9 cellular contexts compared by ENCODE assay signal in genomic region chr22:37167176-37167980, GRCh38. TPM values are rescaled to one million over a fixed set of nuclear protein-coding genes. Genes with fewer than 3 reads are reported as not detected.
A peak's percentile ranks its signal among the peaks of the same experiment; 100 is the strongest.
DNase-seq lines count a peak whose midpoint lies in the region; ATAC-seq and TF ChIP-seq lines count a peak whose summit lies in the region.
"Had no signal": no experiment of that assay in that cellular context is flagged by ENCODE, and none has a peak within 500 bp of the region (broad histone marks: within the 10 kb centered on the region; RNA-seq: fewer than 3 reads in every experiment).

No MANE protein-coding gene starts in this region.

- H3K36me3 Mint-ChIP-seq in activated naive CD4-positive, alpha-beta T cell treated with anti-CD3 and anti-CD28 coated beads, Interleukin-2, amount 50 U/mL, for 72 hours, result no peaks in the 10 kb centered on the region
- H3K36me3 Mint-ChIP-seq in natural killer cell, result no peaks in the 10 kb centered on the region

- H3K27me3 Mint-ChIP-seq in natural killer cell (ENCODE audit: low read depth in 2 of 2), result no peaks in the 10 kb centered on the region

- peaks cover 71 to 80% of the 10 kb centered on the region in 2 donors for H3K4me1 Mint-ChIP-seq in natural killer cell

- H3K9me3 Mint-ChIP-seq in activated naive CD4-positive, alpha-beta T cell treated with anti-CD3 and anti-CD28 coated beads, Interleukin-2, amount 50 U/mL, for 72 hours, result no peaks in the 10 kb centered on the region
- no peaks in the 10 kb centered on the region for H3K9me3 Mint-ChIP-seq in natural killer cell

- DNase-seq in activated naive CD4-positive, alpha-beta T cell treated with anti-CD3 and anti-CD28 coated beads, Interleukin-2, amount 50 U/mL, for 72 hours (ENCODE audit: low spot score in 2 of 2), result peak in 1 of 2 donors; percentile 46
- DNase-seq in natural killer cell, result no peak
- no peak for DNase-seq in SIG-M5 treated with dmso at 0.1 percent for 504 hours (lab: John Stamatoyannopoulos, UW; ENCODE audit: unreplicated experiment)
- DNase-seq: DMS 273 treated with DMSO at 0.1 percent for 48 hours had no signal

- H3K27ac Mint-ChIP-seq in activated naive CD4-positive, alpha-beta T cell treated with anti-CD3 and anti-CD28 coated beads, Interleukin-2, amount 50 U/mL, for 72 hours, result peak overlapping the region; percentile 85 to 86
- H3K27ac Mint-ChIP-seq in natural killer cell, result peak overlapping the region; percentile 94 to 97

- ATAC-seq in activated naive CD4-positive, alpha-beta T cell treated with anti-CD3 and anti-CD28 coated beads, Interleukin-2, amount 50 U/mL, for 72 hours, result no peak
- ATAC-seq in natural killer cell (no peak), GM18907 (IDR thresholded peaks at IDR 0.05; ENCODE audit: unreplicated experiment) (no peak), HG03571 (IDR thresholded peaks at IDR 0.05; ENCODE audit: unreplicated experiment) (no peak)

- TF ChIP-seq CTCF in GM12875 (IDR thresholded peaks at IDR 0.05; ENCODE audit: borderline replicate concordance, insufficient read depth, low read depth, low read length), result no peak
- no peak for TF ChIP-seq CTCF in natural killer cell (IDR thresholded peaks at IDR 0.05)

- H3K4me3 ChIP-seq in GM12875 (ENCODE audit: low read depth, low read length), result peak overlapping the region; percentile 12
- H3K4me3 ChIP-seq: lung had no signal

- H3K4me3 Mint-ChIP-seq in natural killer cell, result peak overlapping the region; percentile 95

- intact Hi-C loops in natural killer cell (cut with micrococcal nuclease), result loop anchor here (2.0 to 10.0 kb wide), 2 partner anchors 289 to 317 kb away; partner anchors contain the start of gene MFNG

RNA-seq across cellular contexts. Expression of gene IL2RB, which starts 17.7 kb away (rescaled TPM):
- total RNA-seq in activated naive CD4-positive, alpha-beta T cell treated with anti-CD3 and anti-CD28 coated beads, Interleukin-2, amount 50 U/mL, for 72 hours, result 100 to 1,000 TPM; 170 to 253 TPM
- total RNA-seq in natural killer cell, result 1,000 to 10,000 TPM in 2 of 3 donors, 100 to 1,000 TPM in 1; 905 to 1,386 (median 1,021) TPM
- total RNA-seq: endothelial cell of umbilical vein had no signal

RNA-seq across cellular contexts. Expression of gene C1QTNF6, which starts 20.7 kb away (rescaled TPM):
- total RNA-seq in activated naive CD4-positive, alpha-beta T cell treated with anti-CD3 and anti-CD28 coated beads, Interleukin-2, amount 50 U/mL, for 72 hours, result 10 to 100 TPM; 13.8 to 14.5 TPM
- 10 to 100 TPM in 1 of 3 donors, 1 to 10 TPM in 2; 6.0 to 10.3 (median 6.7) TPM for total RNA-seq in natural killer cell

RNA-seq across cellular contexts. Expression of gene SSTR3, which starts 44.9 kb away (rescaled TPM):
- 10 to 100 TPM in 1 of 2 donors, 1 to 10 TPM in 1; 5.2 to 28.1 TPM for total RNA-seq in activated naive CD4-positive, alpha-beta T cell treated with anti-CD3 and anti-CD28 coated beads, Interleukin-2, amount 50 U/mL, for 72 hours
- total RNA-seq in natural killer cell, result under 1 TPM; 0.20 to 0.64 (median 0.23) TPM
- total RNA-seq: endothelial cell of umbilical vein had no signal

RNA-seq across cellular contexts. Expression of gene TMPRSS6, which starts 57.9 kb away (rescaled TPM):
- 10 to 100 TPM in 1 of 2 donors, 1 to 10 TPM in 1; 8.7 to 27.8 TPM for total RNA-seq in activated naive CD4-positive, alpha-beta T cell treated with anti-CD3 and anti-CD28 coated beads, Interleukin-2, amount 50 U/mL, for 72 hours
- 1 to 10 TPM; 1.1 to 4.7 (median 3.4) TPM for total RNA-seq in natural killer cell
- total RNA-seq: endothelial cell of umbilical vein had no signal
